Comparison of ENCODE assay signal across 24 cellular contexts in genomic region chr10:121108051-121108450, GRCh38.
"Had no signal": no experiment of that assay in that cellular context is flagged by ENCODE, and none has a peak within 500 bp of the region (broad histone marks: within the 10 kb centered on the region; RNA-seq: fewer than 3 reads in every experiment).

No MANE protein-coding gene starts in this region.

- ATAC-seq: natural killer cell; psoas muscle; right cardiac atrium; right lobe of liver; stimulated activated effector memory CD8-positive, alpha-beta T cell treated with anti-CD3 and anti-CD28 coated beads, Interleukin-12 subunit alpha, Interleukin-12 subunit beta, amount 100 ng/mL, for 72 hours; stimulated activated naive B cell treated with anti-CD40 and anti-IgM and Interleukin-4, amounts not matched to agents 10 μg/mL and 1 μg/mL and 100 μg/mL, for 72 hours; upper lobe of right lung had no signal

- H3K4me3 ChIP-seq: neural progenitor cell, ovary, psoas muscle, right lobe of liver, sigmoid colon, stomach, thoracic aorta, tibial artery, transverse colon, upper lobe of right lung, uterus had no signal

- H3K4me2 ChIP-seq: neural progenitor cell had no signal

- H3K36me3 ChIP-seq: neural progenitor cell, ovary, right lobe of liver, sigmoid colon, stomach, thoracic aorta, tibial artery, transverse colon, upper lobe of right lung, uterus had no signal

- H3K9me3 ChIP-seq: ovary, psoas muscle, right lobe of liver, sigmoid colon, stomach, thoracic aorta, tibial artery, transverse colon, upper lobe of right lung, uterus had no signal

- H3K27me3 ChIP-seq: neural progenitor cell, ovary, right lobe of liver, sigmoid colon, stomach, tibial artery, transverse colon, upper lobe of right lung, uterus had no signal

- DNase-seq: natural killer cell; occipital lobe; ovary; posterior cingulate gyrus; psoas muscle; right cardiac atrium; right lobe of liver; sigmoid colon; small intestine; stimulated activated CD4-positive, alpha-beta T cell treated with anti-CD3 and anti-CD28 coated beads, Interleukin-15, amount 100 ng/mL, for 24 hours; stimulated activated CD4-positive, alpha-beta T cell treated with anti-CD3 and anti-CD28 coated beads, Interleukin-2, amount 100 ng/mL, for 24 hours; stimulated activated CD4-positive, alpha-beta T cell treated with anti-CD3 and anti-CD28 coated beads, Interleukin-2, amount 100 ng/mL, for 48 hours; stimulated activated CD4-positive, alpha-beta T cell treated with anti-CD3 and anti-CD28 coated beads, Interleukin-4, amount 100 ng/mL, for 24 hours; stimulated activated naive B cell treated with anti-CD40 and anti-IgM and Interleukin-4, amounts not matched to agents 10 μg/mL and 1 μg/mL and 100 μg/mL, for 72 hours; stimulated activated naive CD4-positive, alpha-beta T cell treated with Interleukin-2 at 50 U/mL for 16 hours; stomach; tibial artery; transverse colon; upper lobe of right lung; uterus had no signal

- H3K27ac ChIP-seq: neural progenitor cell, ovary, parathyroid adenoma, psoas muscle, right lobe of liver, sigmoid colon, stomach, thoracic aorta, tibial artery, transverse colon, upper lobe of right lung, uterus had no signal

- FAIRE-seq: small intestine had no signal

- H3K4me1 ChIP-seq: parathyroid adenoma, psoas muscle, right lobe of liver, stomach, tibial artery, upper lobe of right lung, uterus had no signal
